ENCODE assay signal across 9 cellular contexts in the genomic region with DNA sequence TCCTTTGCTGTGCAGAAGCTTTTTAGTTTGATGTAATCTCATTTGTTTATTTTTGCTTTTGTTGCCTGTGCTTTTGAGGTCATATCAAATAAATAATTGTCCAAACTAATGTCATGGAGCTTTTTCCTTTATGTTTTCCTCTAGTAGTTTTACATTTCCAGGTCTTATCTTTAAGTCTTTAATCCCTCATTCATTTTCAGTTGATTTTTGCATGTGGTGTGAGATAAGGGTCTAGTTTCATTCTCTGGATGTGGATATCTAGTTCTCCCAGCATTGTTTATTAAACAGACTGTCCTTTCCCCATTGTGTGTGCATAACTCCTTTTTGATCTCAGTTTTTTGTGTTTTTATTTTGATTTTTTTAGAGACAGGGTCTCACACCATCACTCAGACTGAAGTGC.
"Had no signal": no experiment of that assay in that cellular context is flagged by ENCODE, and none has a peak within 500 bp of the region (broad histone marks: within the 10 kb centered on the region; RNA-seq: fewer than 3 reads in every experiment).

No MANE protein-coding gene starts in this region.

- H3K36me3 Mint-ChIP-seq: IgD-negative memory B cell had no signal

- DNase-seq: GM23248, GOT3, H7, HFFc6, KG1 had no signal

- H3K4me3 Mint-ChIP-seq: HFFc6, IgD-negative memory B cell had no signal

- H2AFZ ChIP-seq: GM23248 had no signal

- H3K9me3 ChIP-seq: HAP-1 had no signal

- FAIRE-seq: HepG2 had no signal

- H3K9me3 Mint-ChIP-seq: HFFc6, IgD-negative memory B cell had no signal

- H3K27ac Mint-ChIP-seq: HFFc6 had no signal

- ATAC-seq: HepG2 had no signal

- H3K4me3 ChIP-seq: GM23248, HAP-1 had no signal

- H3K9ac ChIP-seq: GM23248 had no signal

- H3K36me3 ChIP-seq: HAP-1 had no signal

- H3K27ac ChIP-seq: GM23248, HL-60 had no signal
